ENCODE assay signal across 8 cellular contexts in genomic region chr19:11203194-11204075, GRCh38. TPM values are rescaled to one million over a fixed set of nuclear protein-coding genes. Genes with fewer than 3 reads are reported as not detected.
DNase-seq lines count a peak whose midpoint lies in the region; ATAC-seq and TF ChIP-seq lines count a peak whose summit lies in the region.

No MANE protein-coding gene starts in this region.

- DNase-seq in AG09319 (ENCODE audit: extremely low read depth, low read depth) (peak; percentile 55), GM20000 (ENCODE audit: low spot score) (peak; percentile 80), T follicular helper cell (ENCODE audit: low read depth) (peak; percentile 14), brain pericyte (ENCODE audit: low read depth, low spot score) (peak; percentile 53), immature natural killer cell (peak; percentile 17 to 21 (median 19))

- no peaks in the 10 kb centered on the region for H3K4me1 Mint-ChIP-seq in immature natural killer cell

- peaks cover 0 to 8% (median 3%) of the 10 kb centered on the region in 3 donors for H3K27me3 Mint-ChIP-seq in immature natural killer cell (ENCODE audit: low read depth in 3 of 3)

- ATAC-seq in GM19035 (IDR thresholded peaks at IDR 0.05; ENCODE audit: unreplicated experiment) (no peak), HG03196 (IDR thresholded peaks at IDR 0.05; ENCODE audit: unreplicated experiment) (no peak)

- no peak overlapping the region for H3K4me3 Mint-ChIP-seq in immature natural killer cell

- H3K4me3 ChIP-seq in skin epidermis: peak overlapping the region in 1 of 7 experiments; percentile 2

- peak overlapping the region in 1 of 6 donors; percentile 50 for H3K27ac Mint-ChIP-seq in immature natural killer cell

- no peaks in the 10 kb centered on the region for H3K9me3 Mint-ChIP-seq in immature natural killer cell

- TF ChIP-seq CTCF in AG09319 (IDR thresholded peaks at IDR 0.05; ENCODE audit: low read depth, low read length) (peak; percentile 90), GM20000 (IDR thresholded peaks at IDR 0.05; ENCODE audit: extremely low read depth, missing control alignments) (peak; percentile 50)

- peak overlapping the region in 15 of 21 experiments; percentile 7 to 82 (median 69) for H3K27ac ChIP-seq in skin epidermis

- no peaks in the 10 kb centered on the region for H3K36me3 Mint-ChIP-seq in immature natural killer cell

RNA-seq across cellular contexts. Expression of gene KANK2, which starts 6.1 kb away (rescaled TPM):
- polyA plus RNA-seq in immature natural killer cell: under 1 TPM in 2 of 3 donors, not detected in 1; 0.08 to 0.57 TPM

RNA-seq across cellular contexts. Expression of gene ANGPTL8, which starts 36.0 kb away (rescaled TPM):
- polyA plus RNA-seq in immature natural killer cell: not detected

RNA-seq across cellular contexts. Expression of gene SPC24, which starts 47.9 kb away (rescaled TPM):
- polyA plus RNA-seq in immature natural killer cell: under 1 TPM in 2 of 3 donors, not detected in 1; 0.08 to 0.96 TPM

RNA-seq across cellular contexts. Expression of gene DOCK6, which starts 58.9 kb away (rescaled TPM):
- polyA plus RNA-seq in immature natural killer cell: not detected

Comparison
In these comparisons a context has a peak if more than half of its experiments do, and no peak if none do; other contexts are left out.
1. DNase-seq: peak in every context shown above with its lines; median percentile 80 in GM20000; 55 in AG09319; 53 in brain pericyte; 19 in immature natural killer cell; 14 in T follicular helper cell.